Comparison of ENCODE assay signal across 15 cellular contexts in genomic region chr9:125812403-125812802, GRCh38.
"Had no signal": no experiment of that assay in that cellular context is flagged by ENCODE, and none has a peak within 500 bp of the region (broad histone marks: within the 10 kb centered on the region; RNA-seq: fewer than 3 reads in every experiment).

No MANE protein-coding gene starts in this region.

- ATAC-seq: esophagus mucosa; left ventricle myocardium superior; natural killer cell treated with Interleukin-12 subunit alpha and Interleukin-12 subunit beta and Interleukin-15 and Interleukin-18, amount 100 ng/mL, for 72 hours had no signal

- DNase-seq: activated CD4-positive, alpha-beta memory T cell treated with anti-CD3 and anti-CD28 coated beads for 36 hours; activated CD4-positive, alpha-beta T cell treated with anti-CD3 and anti-CD28 coated beads for 48 hours; activated CD4-positive, CD25-positive, alpha-beta regulatory T cell; activated naive CD4-positive, alpha-beta T cell treated with Interleukin-2 at 50 U/mL for 16 hours; activated naive CD8-positive, alpha-beta T cell treated with anti-CD3 and anti-CD28 coated beads for 36 hours; activated T-cell treated with anti-CD3 and anti-CD28 coated beads, Interleukin-2, amount 50 U/mL, for 48 hours; central memory CD4-positive, alpha-beta T cell; effector memory CD4-positive, alpha-beta T cell; left ventricle myocardium superior; stimulated activated CD4-positive, alpha-beta T cell treated with anti-CD3 and anti-CD28 coated beads, Interleukin-4, amount 100 ng/mL, for 24 hours; substantia nigra; T1000; tibial artery had no signal
